Comparison of ENCODE assay signal across 1 cellular context in the genomic region with DNA sequence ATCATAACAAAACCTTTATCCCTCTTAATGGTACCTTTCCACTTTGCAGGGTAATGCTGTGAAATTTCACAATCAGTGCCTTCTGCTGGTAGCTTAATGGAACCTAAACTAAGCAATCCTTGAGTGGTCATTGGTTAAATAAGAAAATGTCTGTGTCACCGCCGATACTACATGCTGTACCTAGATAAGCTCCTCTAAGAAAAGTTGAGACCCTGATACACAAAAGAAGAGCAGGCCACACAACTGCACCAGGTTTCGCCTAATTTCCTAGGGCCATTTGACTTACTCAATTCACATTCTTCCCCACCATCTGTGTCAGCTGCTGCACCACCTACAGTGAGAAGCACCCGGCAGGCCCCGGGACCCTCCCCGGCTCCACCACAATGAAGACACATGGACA.
TF ChIP-seq lines count a peak whose summit lies in the region.

No MANE protein-coding gene starts in this region.

TF ChIP-seq in K562, 482 proteins besides CTCF, POLR2A, EP300 and RAD21:
- TF ChIP-seq MAFK (IDR thresholded peaks at IDR 0.05; ENCODE audit: low read length) (peak; percentile 47), NBN (IDR thresholded peaks at IDR 0.05; ENCODE audit: low read depth) (0 out of 2 replicates have a peak, but pooled peaks have one; percentile 45), FIP1L1 (IDR thresholded peaks at IDR 0.05; ENCODE audit: low read depth, low read length, poor library complexity, severe bottlenecking) (no peak), L3MBTL2 (IDR thresholded peaks at IDR 0.05) (0 out of 2 replicates have a peak, but pooled peaks have one; percentile 50), HDAC2 (IDR thresholded peaks at IDR 0.05) (peak; percentile 55; the same call in 1 of the 2 replicates), MYC (IDR thresholded peaks at IDR 0.05; ENCODE audit: low read depth, low read length) (peak; percentile 11; the same call in 1 of the 2 replicates), MYC (CRISPR knock-in tag; IDR thresholded peaks at IDR 0.05; ENCODE audit: borderline replicate concordance, low read depth) (no peak), TCF3 (CRISPR knock-in tag; IDR thresholded peaks at IDR 0.05) (peak; percentile 84), CBFA2T3 (IDR thresholded peaks at IDR 0.05) (peak; percentile 93), HNRNPLL (IDR thresholded peaks at IDR 0.05; ENCODE audit: low read depth, low read length, poor library complexity, severe bottlenecking) (peak; percentile 16), ZNF77 (CRISPR knock-in tag; IDR thresholded peaks at IDR 0.05) (no peak), SOX6 (IDR thresholded peaks at IDR 0.05) (0 out of 2 replicates have a peak, but pooled peaks have one; percentile 28), CC2D1A (IDR thresholded peaks at IDR 0.05) (peak; percentile 43; the same call in 1 of the 2 replicates), DPF2 (IDR thresholded peaks at IDR 0.05) (peak; percentile 83), RCOR1 (IDR thresholded peaks at IDR 0.05; ENCODE audit: borderline replicate concordance in 1 of 2, low read depth in 2 of 2, low read length in 2 of 2) (peak; percentile 26 to 91; a peak in 2 of 4 replicates), TRIM24 (IDR thresholded peaks at IDR 0.05) (peak; percentile 69 to 70), MTA2 (IDR thresholded peaks at IDR 0.05; ENCODE audit: low read depth) (peak; percentile 61; the same call in 1 of the 2 replicates), HMG20B (CRISPR knock-in tag; IDR thresholded peaks at IDR 0.05) (no peak), LEF1 (IDR thresholded peaks at IDR 0.05) (peak; percentile 42; the same call in 1 of the 2 replicates), TAL1 (IDR thresholded peaks at IDR 0.05) (peak; percentile 79), HDAC1 (IDR thresholded peaks at IDR 0.05) (peak in 1 of 2 experiments; percentile 81; a peak in 2 of 4 replicates), ARID1B (IDR thresholded peaks at IDR 0.05) (peak; percentile 88), SMARCE1 (IDR thresholded peaks at IDR 0.05) (0 out of 2 replicates have a peak, but pooled peaks have one; percentile 15), JUND (IDR thresholded peaks at IDR 0.05; ENCODE audit: borderline replicate concordance, low read depth, low read length) (0 out of 2 replicates have a peak, but pooled peaks have one; percentile 20), JUND (tag; IDR thresholded peaks at IDR 0.05; ENCODE audit: borderline replicate concordance, low read depth, low read length) (no peak), C11orf30 (IDR thresholded peaks at IDR 0.05; ENCODE audit: low read depth) (peak; percentile 61), ZBTB7A (IDR thresholded peaks at IDR 0.05; ENCODE audit: borderline replicate concordance, control insufficient read depth, low read depth, low read length) (peak; percentile 63), SMARCA4 (IDR thresholded peaks at IDR 0.05) (peak; percentile 63), NFXL1 (CRISPR knock-in tag; IDR thresholded peaks at IDR 0.05) (no peak), MAFG (tag; conservative IDR thresholded peaks at IDR 0.05) (peak; percentile 51; the same call in 1 of the 2 replicates), CEBPG (CRISPR knock-in tag; IDR thresholded peaks at IDR 0.05) (peak; percentile 64; the same call in 1 of the 2 replicates), CEBPG (tag; conservative IDR thresholded peaks at IDR 0.05 in 1 of 2, IDR thresholded peaks at IDR 0.05 in 1 of 2) (peak; percentile 67 to 78), NCOR1 (IDR thresholded peaks at IDR 0.05) (peak; percentile 66), ZNF347 (CRISPR knock-in tag; IDR thresholded peaks at IDR 0.05; ENCODE audit: low read depth) (no peak), STAT5A (IDR thresholded peaks at IDR 0.05; ENCODE audit: borderline replicate concordance, low read length) (peak; percentile 77), TOE1 (IDR thresholded peaks at IDR 0.05; ENCODE audit: borderline replicate concordance) (no peak), TOE1 (CRISPR knock-in tag; IDR thresholded peaks at IDR 0.05; ENCODE audit: borderline replicate concordance, low read depth) (no peak), ZNF316 (IDR thresholded peaks at IDR 0.05) (peak; percentile 57; the same call in 1 of the 2 replicates), EHMT2 (IDR thresholded peaks at IDR 0.05) (peak; percentile 71), CBFA2T2 (conservative IDR thresholded peaks at IDR 0.05) (peak; percentile 85), MAFF (IDR thresholded peaks at IDR 0.05; ENCODE audit: low read length) (peak; percentile 19; the same call in 1 of the 2 replicates), TEAD4 (IDR thresholded peaks at IDR 0.05; ENCODE audit: low read length) (peak; percentile 85), TEAD4 (CRISPR knock-in tag; IDR thresholded peaks at IDR 0.05; ENCODE audit: borderline replicate concordance) (no peak), CEBPB (tag; IDR thresholded peaks at IDR 0.05) (peak; percentile 96), ZNF175 (CRISPR knock-in tag; IDR thresholded peaks at IDR 0.05; ENCODE audit: low read depth) (no peak), ZFP1 (CRISPR knock-in tag; IDR thresholded peaks at IDR 0.05) (no peak), NFIC (IDR thresholded peaks at IDR 0.05) (peak; percentile 53; the same call in 1 of the 2 replicates), POLR2AphosphoS5 (IDR thresholded peaks at IDR 0.05; ENCODE audit: control insufficient read depth, insufficient read depth, low read depth, low read length) (peak; percentile 51), NFE2 (IDR thresholded peaks at IDR 0.05; ENCODE audit: low read depth) (peak; percentile 82), KDM1A (IDR thresholded peaks at IDR 0.05) (peak; percentile 92 to 93), CCNT2 (IDR thresholded peaks at IDR 0.05; ENCODE audit: borderline replicate concordance, extremely low read depth, insufficient read length, low read depth, low read length) (peak; percentile 22), BRD4 (IDR thresholded peaks at IDR 0.05) (no peak), PHF21A (IDR thresholded peaks at IDR 0.05; ENCODE audit: borderline replicate concordance, low read depth) (peak; percentile 88; the same call in 1 of the 2 replicates), KLF16 (IDR thresholded peaks at IDR 0.05) (0 out of 2 replicates have a peak, but pooled peaks have one; percentile 27), E2F3 (CRISPR knock-in tag; IDR thresholded peaks at IDR 0.05) (no peak)
- TF ChIP-seq, protein P1, sequence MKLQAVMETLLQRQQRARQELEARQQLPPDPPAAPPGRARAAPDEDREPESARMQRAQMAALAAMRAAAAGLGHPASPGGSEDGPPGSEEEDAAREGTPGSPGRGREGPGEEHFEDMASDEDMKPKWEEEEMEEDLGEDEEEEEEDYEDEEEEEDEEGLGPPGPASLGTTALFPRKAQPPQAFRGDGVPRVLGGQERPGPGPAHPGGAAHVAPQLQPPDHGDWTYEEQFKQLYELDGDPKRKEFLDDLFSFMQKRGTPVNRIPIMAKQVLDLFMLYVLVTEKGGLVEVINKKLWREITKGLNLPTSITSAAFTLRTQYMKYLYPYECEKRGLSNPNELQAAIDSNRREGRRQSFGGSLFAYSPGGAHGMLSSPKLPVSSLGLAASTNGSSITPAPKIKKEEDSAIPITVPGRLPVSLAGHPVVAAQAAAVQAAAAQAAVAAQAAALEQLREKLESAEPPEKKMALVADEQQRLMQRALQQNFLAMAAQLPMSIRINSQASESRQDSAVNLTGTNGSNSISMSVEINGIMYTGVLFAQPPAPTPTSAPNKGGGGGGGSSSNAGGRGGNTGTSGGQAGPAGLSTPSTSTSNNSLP (IDR thresholded peaks at IDR 0.05; ENCODE audit: borderline replicate concordance, low read depth, low read length), result 0 out of 2 replicates have a peak, but pooled peaks have one; percentile 49
- TF ChIP-seq, protein P2, sequence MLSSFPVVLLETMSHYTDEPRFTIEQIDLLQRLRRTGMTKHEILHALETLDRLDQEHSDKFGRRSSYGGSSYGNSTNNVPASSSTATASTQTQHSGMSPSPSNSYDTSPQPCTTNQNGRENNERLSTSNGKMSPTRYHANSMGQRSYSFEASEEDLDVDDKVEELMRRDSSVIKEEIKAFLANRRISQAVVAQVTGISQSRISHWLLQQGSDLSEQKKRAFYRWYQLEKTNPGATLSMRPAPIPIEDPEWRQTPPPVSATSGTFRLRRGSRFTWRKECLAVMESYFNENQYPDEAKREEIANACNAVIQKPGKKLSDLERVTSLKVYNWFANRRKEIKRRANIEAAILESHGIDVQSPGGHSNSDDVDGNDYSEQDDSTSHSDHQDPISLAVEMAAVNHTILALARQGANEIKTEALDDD (IDR thresholded peaks at IDR 0.05), result peak; percentile 68; the same call in 1 of the 2 replicates
- TF ChIP-seq, protein P3, sequence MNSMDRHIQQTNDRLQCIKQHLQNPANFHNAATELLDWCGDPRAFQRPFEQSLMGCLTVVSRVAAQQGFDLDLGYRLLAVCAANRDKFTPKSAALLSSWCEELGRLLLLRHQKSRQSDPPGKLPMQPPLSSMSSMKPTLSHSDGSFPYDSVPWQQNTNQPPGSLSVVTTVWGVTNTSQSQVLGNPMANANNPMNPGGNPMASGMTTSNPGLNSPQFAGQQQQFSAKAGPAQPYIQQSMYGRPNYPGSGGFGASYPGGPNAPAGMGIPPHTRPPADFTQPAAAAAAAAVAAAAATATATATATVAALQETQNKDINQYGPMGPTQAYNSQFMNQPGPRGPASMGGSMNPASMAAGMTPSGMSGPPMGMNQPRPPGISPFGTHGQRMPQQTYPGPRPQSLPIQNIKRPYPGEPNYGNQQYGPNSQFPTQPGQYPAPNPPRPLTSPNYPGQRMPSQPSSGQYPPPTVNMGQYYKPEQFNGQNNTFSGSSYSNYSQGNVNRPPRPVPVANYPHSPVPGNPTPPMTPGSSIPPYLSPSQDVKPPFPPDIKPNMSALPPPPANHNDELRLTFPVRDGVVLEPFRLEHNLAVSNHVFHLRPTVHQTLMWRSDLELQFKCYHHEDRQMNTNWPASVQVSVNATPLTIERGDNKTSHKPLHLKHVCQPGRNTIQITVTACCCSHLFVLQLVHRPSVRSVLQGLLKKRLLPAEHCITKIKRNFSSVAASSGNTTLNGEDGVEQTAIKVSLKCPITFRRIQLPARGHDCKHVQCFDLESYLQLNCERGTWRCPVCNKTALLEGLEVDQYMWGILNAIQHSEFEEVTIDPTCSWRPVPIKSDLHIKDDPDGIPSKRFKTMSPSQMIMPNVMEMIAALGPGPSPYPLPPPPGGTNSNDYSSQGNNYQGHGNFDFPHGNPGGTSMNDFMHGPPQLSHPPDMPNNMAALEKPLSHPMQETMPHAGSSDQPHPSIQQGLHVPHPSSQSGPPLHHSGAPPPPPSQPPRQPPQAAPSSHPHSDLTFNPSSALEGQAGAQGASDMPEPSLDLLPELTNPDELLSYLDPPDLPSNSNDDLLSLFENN (IDR thresholded peaks at IDR 0.05; ENCODE audit: low read depth in 2 of 2, low read length in 2 of 2), result 0 out of 4 replicates have a peak, but pooled peaks of 1 of the 2 experiments have one; percentile 33
- TF ChIP-seq, protein P4, sequence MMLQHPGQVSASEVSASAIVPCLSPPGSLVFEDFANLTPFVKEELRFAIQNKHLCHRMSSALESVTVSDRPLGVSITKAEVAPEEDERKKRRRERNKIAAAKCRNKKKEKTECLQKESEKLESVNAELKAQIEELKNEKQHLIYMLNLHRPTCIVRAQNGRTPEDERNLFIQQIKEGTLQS (IDR thresholded peaks at IDR 0.05), result peak; percentile 34; the same call in 1 of the 2 replicates
- TF ChIP-seq, protein P4 (CRISPR knock-in tag; conservative IDR thresholded peaks at IDR 0.05), result no peak
- TF ChIP-seq, protein P5, sequence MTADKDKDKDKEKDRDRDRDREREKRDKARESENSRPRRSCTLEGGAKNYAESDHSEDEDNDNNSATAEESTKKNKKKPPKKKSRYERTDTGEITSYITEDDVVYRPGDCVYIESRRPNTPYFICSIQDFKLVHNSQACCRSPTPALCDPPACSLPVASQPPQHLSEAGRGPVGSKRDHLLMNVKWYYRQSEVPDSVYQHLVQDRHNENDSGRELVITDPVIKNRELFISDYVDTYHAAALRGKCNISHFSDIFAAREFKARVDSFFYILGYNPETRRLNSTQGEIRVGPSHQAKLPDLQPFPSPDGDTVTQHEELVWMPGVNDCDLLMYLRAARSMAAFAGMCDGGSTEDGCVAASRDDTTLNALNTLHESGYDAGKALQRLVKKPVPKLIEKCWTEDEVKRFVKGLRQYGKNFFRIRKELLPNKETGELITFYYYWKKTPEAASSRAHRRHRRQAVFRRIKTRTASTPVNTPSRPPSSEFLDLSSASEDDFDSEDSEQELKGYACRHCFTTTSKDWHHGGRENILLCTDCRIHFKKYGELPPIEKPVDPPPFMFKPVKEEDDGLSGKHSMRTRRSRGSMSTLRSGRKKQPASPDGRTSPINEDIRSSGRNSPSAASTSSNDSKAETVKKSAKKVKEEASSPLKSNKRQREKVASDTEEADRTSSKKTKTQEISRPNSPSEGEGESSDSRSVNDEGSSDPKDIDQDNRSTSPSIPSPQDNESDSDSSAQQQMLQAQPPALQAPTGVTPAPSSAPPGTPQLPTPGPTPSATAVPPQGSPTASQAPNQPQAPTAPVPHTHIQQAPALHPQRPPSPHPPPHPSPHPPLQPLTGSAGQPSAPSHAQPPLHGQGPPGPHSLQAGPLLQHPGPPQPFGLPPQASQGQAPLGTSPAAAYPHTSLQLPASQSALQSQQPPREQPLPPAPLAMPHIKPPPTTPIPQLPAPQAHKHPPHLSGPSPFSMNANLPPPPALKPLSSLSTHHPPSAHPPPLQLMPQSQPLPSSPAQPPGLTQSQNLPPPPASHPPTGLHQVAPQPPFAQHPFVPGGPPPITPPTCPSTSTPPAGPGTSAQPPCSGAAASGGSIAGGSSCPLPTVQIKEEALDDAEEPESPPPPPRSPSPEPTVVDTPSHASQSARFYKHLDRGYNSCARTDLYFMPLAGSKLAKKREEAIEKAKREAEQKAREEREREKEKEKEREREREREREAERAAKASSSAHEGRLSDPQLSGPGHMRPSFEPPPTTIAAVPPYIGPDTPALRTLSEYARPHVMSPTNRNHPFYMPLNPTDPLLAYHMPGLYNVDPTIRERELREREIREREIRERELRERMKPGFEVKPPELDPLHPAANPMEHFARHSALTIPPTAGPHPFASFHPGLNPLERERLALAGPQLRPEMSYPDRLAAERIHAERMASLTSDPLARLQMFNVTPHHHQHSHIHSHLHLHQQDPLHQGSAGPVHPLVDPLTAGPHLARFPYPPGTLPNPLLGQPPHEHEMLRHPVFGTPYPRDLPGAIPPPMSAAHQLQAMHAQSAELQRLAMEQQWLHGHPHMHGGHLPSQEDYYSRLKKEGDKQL (CRISPR knock-in tag; IDR thresholded peaks at IDR 0.05; ENCODE audit: borderline replicate concordance), result no peak
- TF ChIP-seq, protein P6, sequence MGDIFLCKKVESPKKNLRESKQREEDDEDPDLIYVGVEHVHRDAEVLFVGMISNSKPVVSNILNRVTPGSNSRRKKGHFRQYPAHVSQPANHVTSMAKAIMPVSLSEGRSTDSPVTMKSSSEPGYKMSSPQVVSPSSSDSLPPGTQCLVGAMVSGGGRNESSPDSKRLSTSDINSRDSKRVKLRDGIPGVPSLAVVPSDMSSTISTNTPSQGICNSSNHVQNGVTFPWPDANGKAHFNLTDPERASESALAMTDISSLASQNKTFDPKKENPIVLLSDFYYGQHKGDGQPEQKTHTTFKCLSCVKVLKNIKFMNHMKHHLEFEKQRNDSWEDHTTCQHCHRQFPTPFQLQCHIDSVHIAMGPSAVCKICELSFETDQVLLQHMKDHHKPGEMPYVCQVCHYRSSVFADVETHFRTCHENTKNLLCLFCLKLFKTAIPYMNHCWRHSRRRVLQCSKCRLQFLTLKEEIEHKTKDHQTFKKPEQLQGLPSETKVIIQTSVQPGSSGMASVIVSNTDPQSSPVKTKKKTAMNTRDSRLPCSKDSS (IDR thresholded peaks at IDR 0.05; ENCODE audit: low read depth, partially characterized antibody), result no peak
TF ChIP-seq in K562: peak in this region for 44.
